ENCODE assay signal across 11 cellular contexts in the genomic region with DNA sequence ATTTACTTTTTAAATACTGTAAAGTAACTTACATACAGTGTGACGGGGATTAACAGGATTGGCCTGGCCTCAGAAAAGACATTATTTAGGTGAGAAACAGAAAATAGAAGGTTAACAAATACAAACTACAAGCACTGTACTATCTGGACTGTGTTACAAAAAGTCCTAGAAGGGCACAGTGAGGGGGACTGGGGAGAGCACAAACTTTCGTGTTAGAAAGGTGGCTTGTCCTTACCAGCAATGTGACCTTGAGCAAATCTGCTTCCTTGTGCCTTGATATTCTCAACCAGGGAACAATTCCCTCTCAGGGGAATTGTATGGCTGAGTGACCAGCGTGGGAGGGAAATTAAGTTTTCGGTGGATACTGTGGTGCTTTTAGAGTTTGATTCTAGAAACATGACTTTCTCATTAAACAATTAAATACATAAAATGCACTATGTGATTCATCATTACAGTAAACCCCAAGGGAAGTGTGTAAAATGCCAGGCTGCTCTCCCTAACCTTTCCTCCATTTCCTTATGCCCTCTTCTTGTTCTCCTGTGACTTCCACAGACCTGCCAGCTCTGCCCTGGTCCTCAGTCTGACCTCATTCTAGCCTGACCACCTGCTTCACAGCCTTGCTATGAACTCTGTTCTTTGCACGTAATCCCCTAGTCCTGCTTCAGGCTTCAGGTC. TPM values are rescaled to one million over a fixed set of nuclear protein-coding genes. Genes with fewer than 3 reads are reported as not detected.
DNase-seq lines count a peak whose midpoint lies in the region; ATAC-seq and TF ChIP-seq lines count a peak whose summit lies in the region.
"Had no signal": no experiment of that assay in that cellular context is flagged by ENCODE, and none has a peak within 500 bp of the region (broad histone marks: within the 10 kb centered on the region; RNA-seq: fewer than 3 reads in every experiment).

No MANE protein-coding gene starts in this region.

- peak overlapping the region in 1 of 2 donors; percentile 76 for H3K4me3 Mint-ChIP-seq in activated T-cell treated with anti-CD3 and anti-CD28 coated beads, Interleukin-2, amount 50 U/mL, for 72 hours
- H3K4me3 Mint-ChIP-seq in activated T-cell treated with anti-CD3 and anti-CD28 coated beads, Interleukin-2, amount 50 U/mL, for 4 hours, result no peak overlapping the region

- no peaks in the 10 kb centered on the region for H3K9me3 Mint-ChIP-seq in activated T-cell treated with anti-CD3 and anti-CD28 coated beads, Interleukin-2, amount 50 U/mL, for 72 hours
- H3K9me3 Mint-ChIP-seq in activated T-cell treated with anti-CD3 and anti-CD28 coated beads, Interleukin-2, amount 50 U/mL, for 4 hours, result no peaks in the 10 kb centered on the region

- H3K27me3 ChIP-seq in WERI-Rb-1 (ENCODE audit: insufficient read depth, low read depth, severe bottlenecking) (no peaks in the 10 kb centered on the region), foreskin keratinocyte (no peaks in the 10 kb centered on the region)

- peaks cover 0 to 5% of the 10 kb centered on the region in 2 donors for H3K36me3 Mint-ChIP-seq in activated T-cell treated with anti-CD3 and anti-CD28 coated beads, Interleukin-2, amount 50 U/mL, for 72 hours (ENCODE audit: insufficient read depth in 2 of 2)
- peaks cover 2% of the 10 kb centered on the region for H3K36me3 Mint-ChIP-seq in activated T-cell treated with anti-CD3 and anti-CD28 coated beads, Interleukin-2, amount 50 U/mL, for 4 hours (ENCODE audit: insufficient read depth)

- H3K9me3 ChIP-seq in WERI-Rb-1 (ENCODE audit: severe bottlenecking), result no peaks in the 10 kb centered on the region

- no peaks in the 10 kb centered on the region for H3K27me3 Mint-ChIP-seq in activated T-cell treated with anti-CD3 and anti-CD28 coated beads, Interleukin-2, amount 50 U/mL, for 72 hours (ENCODE audit: low read depth)
- no peaks in the 10 kb centered on the region for H3K27me3 Mint-ChIP-seq in activated T-cell treated with anti-CD3 and anti-CD28 coated beads, Interleukin-2, amount 50 U/mL, for 4 hours (ENCODE audit: low read depth)

- ATAC-seq in activated T-cell treated with anti-CD3 and anti-CD28 coated beads, Interleukin-2, amount 50 U/mL, for 72 hours (replicated peaks in 1 of 2), result no peak
- no peak for ATAC-seq in activated T-cell treated with anti-CD3 and anti-CD28 coated beads, Interleukin-2, amount 50 U/mL, for 4 hours
- ATAC-seq in foreskin keratinocyte (peak; percentile 20), GM21576 (IDR thresholded peaks at IDR 0.05; ENCODE audit: unreplicated experiment) (no peak), GM18520 (IDR thresholded peaks at IDR 0.05; ENCODE audit: unreplicated experiment) (no peak)

- no peak overlapping the region for H3K4me3 ChIP-seq in WERI-Rb-1 (ENCODE audit: low read depth, low read length)

- H3K4me1 Mint-ChIP-seq in activated T-cell treated with anti-CD3 and anti-CD28 coated beads, Interleukin-2, amount 50 U/mL, for 72 hours (ENCODE audit: low read depth), result peaks cover 74% of the 10 kb centered on the region
- peaks cover 88% of the 10 kb centered on the region for H3K4me1 Mint-ChIP-seq in activated T-cell treated with anti-CD3 and anti-CD28 coated beads, Interleukin-2, amount 50 U/mL, for 4 hours (ENCODE audit: low read depth)

- H3K27ac Mint-ChIP-seq in activated T-cell treated with anti-CD3 and anti-CD28 coated beads, Interleukin-2, amount 50 U/mL, for 72 hours, result peak overlapping the region; percentile 24

- no peak overlapping the region for H3K27ac ChIP-seq in WERI-Rb-1
- H3K27ac ChIP-seq in foreskin keratinocyte, result no peak overlapping the region

- no peaks in the 10 kb centered on the region for H3K36me3 ChIP-seq in WERI-Rb-1

- DNase-seq in activated T-cell treated with anti-CD3 and anti-CD28 coated beads, Interleukin-2, amount 50 U/mL, for 72 hours, result no peak
- no peak for DNase-seq in activated T-cell treated with anti-CD3 and anti-CD28 coated beads, Interleukin-2, amount 50 U/mL, for 4 hours
- peak; percentile 44 for DNase-seq in WERI-Rb-1
- no peak for DNase-seq in foreskin keratinocyte
- DNase-seq in stromal cell of bone marrow (ENCODE audit: low read depth), result peak; percentile 61
- no peak for DNase-seq in NCI-H82 treated with DMSO at 0.1 percent for 48 hours (lab: John Stamatoyannopoulos, UW; ENCODE audit: unreplicated experiment)
- DNase-seq: mesendoderm, NCI-H1105 treated with DMSO at 0.1 percent for 48 hours, NCI-H526 had no signal

- TF ChIP-seq CTCF in WERI-Rb-1 (IDR thresholded peaks at IDR 0.05; ENCODE audit: low read depth, low read length) (no peak), foreskin keratinocyte (conservative IDR thresholded peaks at IDR 0.05) (no peak)

- H3K4me1 ChIP-seq in foreskin keratinocyte, result peaks cover 47% of the 10 kb centered on the region

RNA-seq across cellular contexts. Expression of a gene that starts 57.7 kb away (rescaled TPM):
- 10 to 100 TPM; 52.9 to 53.0 TPM for total RNA-seq in activated T-cell treated with anti-CD3 and anti-CD28 coated beads, Interleukin-2, amount 50 U/mL, for 72 hours
- 10 to 100 TPM; 59.0 to 85.4 (median 81.8) TPM for total RNA-seq in activated T-cell treated with anti-CD3 and anti-CD28 coated beads, Interleukin-2, amount 50 U/mL, for 4 hours
- total RNA-seq in foreskin keratinocyte, result 39.1 and 41.9 TPM in 2 replicates
- polyA plus RNA-seq in foreskin keratinocyte, result 11.2 and 11.5 TPM in 2 replicates

Comparison
In these comparisons a context has a peak if more than half of its experiments do, and no peak if none do; other contexts are left out.
1. DNase-seq: peak in WERI-Rb-1 (single experiment) and stromal cell of bone marrow (single experiment); none in activated T-cell treated with anti-CD3 and anti-CD28 coated beads, Interleukin-2, amount 50 U/mL, for 72 hours (0 of 2), activated T-cell treated with anti-CD3 and anti-CD28 coated beads, Interleukin-2, amount 50 U/mL, for 4 hours (single experiment), foreskin keratinocyte (0 of 2) and NCI-H82 treated with DMSO at 0.1 percent for 48 hours (single experiment).